10 cellular contexts compared by ENCODE assay signal in genomic region chr7:129572205-129572604, GRCh38.
"Had no signal": no experiment of that assay in that cellular context is flagged by ENCODE, and none has a peak within 500 bp of the region (broad histone marks: within the 10 kb centered on the region; RNA-seq: fewer than 3 reads in every experiment).

No MANE protein-coding gene starts in this region.

- H3K36me3 ChIP-seq: HAP-1 had no signal

- H3K4me1 ChIP-seq: HAP-1 had no signal

- DNase-seq: GM23248, GOT3, H7, Kasumi-1, KG1 had no signal

- H3K9me3 ChIP-seq: HAP-1 had no signal

- H3K27ac ChIP-seq: GM23248, HL-60 had no signal

- H3K4me3 ChIP-seq: GM23248, HAP-1, K562 had no signal

- ATAC-seq: HCT116, HepG2, K562 had no signal
